In genomic region chr1:64361974-64362373, GRCh38 we compare ENCODE assay signal across 26 cellular contexts.
"Had no signal": no experiment of that assay in that cellular context is flagged by ENCODE, and none has a peak within 500 bp of the region (broad histone marks: within the 10 kb centered on the region; RNA-seq: fewer than 3 reads in every experiment).

No MANE protein-coding gene starts in this region.

- H3K9me3 ChIP-seq: stomach, suprapubic skin, testis, thoracic aorta, thyroid gland, tibial artery, tibial nerve, transverse colon, upper lobe of left lung, upper lobe of right lung, uterus, vagina had no signal

- H3K4me3 ChIP-seq: stomach, suprapubic skin, testis, thoracic aorta, thyroid gland, tibial artery, tibial nerve, transverse colon, upper lobe of left lung, upper lobe of right lung, uterus, vagina had no signal

- H3K36me3 ChIP-seq: stomach, suprapubic skin, thoracic aorta, thyroid gland, tibial artery, tibial nerve, transverse colon, upper lobe of left lung, upper lobe of right lung, uterus, vagina had no signal

- H3K4me1 ChIP-seq: stomach, testis, thyroid gland, transverse colon, upper lobe of right lung, uterus, vagina had no signal

- H3K27ac ChIP-seq: stomach, suprapubic skin, testis, thoracic aorta, thyroid gland, tibial artery, tibial nerve, transverse colon, upper lobe of left lung, upper lobe of right lung, uterus, vagina had no signal

- ATAC-seq: stimulated activated effector memory CD8-positive, alpha-beta T cell treated with anti-CD3 and anti-CD28 coated beads, Interleukin-12 subunit alpha, Interleukin-12 subunit beta, amount 100 ng/mL, for 72 hours; stimulated activated memory B cell treated with anti-CD40 and anti-IgM and Interleukin-4, amounts not matched to agents 10 μg/mL and 1 μg/mL and 100 μg/mL, for 72 hours; stimulated activated naive B cell treated with anti-CD40 and anti-IgM and Interleukin-4, amounts not matched to agents 10 μg/mL and 1 μg/mL and 100 μg/mL, for 72 hours; stimulated activated naive CD8-positive, alpha-beta T cell treated with anti-CD3 and anti-CD28 coated beads, Interleukin-15, amount 100 ng/mL, for 72 hours; stimulated activated naive CD8-positive, alpha-beta T cell treated with anti-CD3 and anti-CD28 coated beads, Interleukin-15, Interleukin-2, amounts not matched to agents 100 U/mL and 50 U/mL, for 24 hours; upper lobe of right lung had no signal

- H3K27me3 ChIP-seq: suprapubic skin, testis, thyroid gland, tibial artery, transverse colon, upper lobe of left lung, upper lobe of right lung, uterus, vagina had no signal

- DNase-seq: stimulated activated CD4-positive, alpha-beta T cell treated with anti-CD3 and anti-CD28 coated beads, Interleukin-2, amount 100 ng/mL, for 48 hours; stimulated activated CD4-positive, alpha-beta T cell treated with anti-CD3 and anti-CD28 coated beads, Interleukin-4, amount 100 ng/mL, for 1 hour; stimulated activated CD4-positive, alpha-beta T cell treated with anti-CD3 and anti-CD28 coated beads, Interleukin-4, amount 100 ng/mL, for 24 hours; stimulated activated CD4-positive, alpha-beta T cell treated with anti-CD3 and anti-CD28 coated beads, Interleukin-4, amount 100 ng/mL, for 4 hours; stimulated activated CD8-positive, alpha-beta memory T cell treated with anti-CD3 and anti-CD28 coated beads, Interleukin-4, amount 100 ng/mL, for 48 hours; stimulated activated naive B cell treated with anti-CD40 and anti-IgM and Interleukin-4, amounts not matched to agents 10 μg/mL and 1 μg/mL and 100 μg/mL, for 72 hours; stimulated activated naive CD4-positive, alpha-beta T cell; stimulated activated naive CD4-positive, alpha-beta T cell treated with Interleukin-2 at 50 U/mL for 16 hours; stimulated activated naive CD8-positive, alpha-beta T cell treated with anti-CD3 and anti-CD28 coated beads, Interleukin-15, amount 100 ng/mL, for 72 hours; stimulated activated naive CD8-positive, alpha-beta T cell treated with anti-CD3 and anti-CD28 coated beads, Interleukin-15, Interleukin-2, amounts not matched to agents 100 U/mL and 50 U/mL, for 24 hours; stomach; substantia nigra; testis; thyroid gland; tibial artery; transverse colon; trophoblast cell; upper lobe of left lung; upper lobe of right lung; uterus had no signal
